1 cellular context compared by ENCODE assay signal in genomic region chr16:8868272-8869211, GRCh38.
TF ChIP-seq lines count a peak whose summit lies in the region.

Gene CARHSP1 (minus strand): TSS chr16:8869006. CDS start chr16:8859328, 9,678 bp downstream.

TF ChIP-seq in HepG2, 621 proteins besides CTCF, POLR2A, EP300 and RAD21 (continued from another document and continues in another):
- 0 out of 2 replicates have a peak, but pooled peaks have one; percentile 38 for TF ChIP-seq HOXA9 (CRISPR knock-in tag; IDR thresholded peaks at IDR 0.05; ENCODE audit: borderline replicate concordance)
- TF ChIP-seq RFX5 (IDR thresholded peaks at IDR 0.05; ENCODE audit: low read depth, low read length) = no peak; the same call in 1 of the 2 replicates
- TF ChIP-seq ZBTB42 (CRISPR knock-in tag; IDR thresholded peaks at IDR 0.05) = no peak
- no peak for TF ChIP-seq ZNF614 (CRISPR knock-in tag; IDR thresholded peaks at IDR 0.05; ENCODE audit: borderline replicate concordance)
- no peak for TF ChIP-seq HIC2 (CRISPR knock-in tag; IDR thresholded peaks at IDR 0.05; ENCODE audit: low read depth)
- TF ChIP-seq ZNF777 (CRISPR knock-in tag; IDR thresholded peaks at IDR 0.05) = peak; percentile 69
- TF ChIP-seq MED13 (CRISPR knock-in tag; IDR thresholded peaks at IDR 0.05) = no peak
- TF ChIP-seq NCOA2 (CRISPR knock-in tag; IDR thresholded peaks at IDR 0.05) = no peak
- peak; percentile 15; the same call in 1 of the 2 replicates for TF ChIP-seq ETV6 (CRISPR knock-in tag; conservative IDR thresholded peaks at IDR 0.05)
- peak; percentile 3; the same call in 1 of the 2 replicates for TF ChIP-seq MTA1 (CRISPR knock-in tag; IDR thresholded peaks at IDR 0.05; ENCODE audit: borderline replicate concordance)
- TF ChIP-seq KMT2B (CRISPR knock-in tag; IDR thresholded peaks at IDR 0.05) = peak; percentile 69
- no peak for TF ChIP-seq ZBTB44 (CRISPR knock-in tag; IDR thresholded peaks at IDR 0.05)
- TF ChIP-seq ZSCAN5A (CRISPR knock-in tag; IDR thresholded peaks at IDR 0.05; ENCODE audit: borderline replicate concordance) = 0 out of 2 replicates have a peak, but pooled peaks have one; percentile 68
- peak; percentile 27; the same call in 1 of the 2 replicates for TF ChIP-seq ZNF317 (CRISPR knock-in tag; IDR thresholded peaks at IDR 0.05)
- peak; percentile 26; the same call in 1 of the 2 replicates for TF ChIP-seq ZNF616 (CRISPR knock-in tag; IDR thresholded peaks at IDR 0.05; ENCODE audit: low read depth)
- no peak for TF ChIP-seq IRX3 (CRISPR knock-in tag; IDR thresholded peaks at IDR 0.05; ENCODE audit: borderline replicate concordance, low read depth)
- TF ChIP-seq ATF6 (CRISPR knock-in tag; conservative IDR thresholded peaks at IDR 0.05) = no peak; the same call in 1 of the 2 replicates
- TF ChIP-seq ZBTB39 (CRISPR knock-in tag; IDR thresholded peaks at IDR 0.05) = no peak
- no peak for TF ChIP-seq NR2F2 (IDR thresholded peaks at IDR 0.05; ENCODE audit: borderline replicate concordance, low read depth)
- TF ChIP-seq ZSCAN25 (CRISPR knock-in tag; IDR thresholded peaks at IDR 0.05) = peak; percentile 54
- TF ChIP-seq ZNF672 (CRISPR knock-in tag; IDR thresholded peaks at IDR 0.05) = no peak
- TF ChIP-seq FOXC1 (CRISPR knock-in tag; IDR thresholded peaks at IDR 0.05; ENCODE audit: borderline replicate concordance) = 0 out of 2 replicates have a peak, but pooled peaks have one; percentile 18
- peak; percentile 85 for TF ChIP-seq PHF8 (CRISPR knock-in tag; IDR thresholded peaks at IDR 0.05)
- peak; percentile 49 for TF ChIP-seq GATAD1 (CRISPR knock-in tag; IDR thresholded peaks at IDR 0.05)
- peak; percentile 34; the same call in 1 of the 2 replicates for TF ChIP-seq ZNF879 (CRISPR knock-in tag; IDR thresholded peaks at IDR 0.05)
- no peak for TF ChIP-seq AKNA (CRISPR knock-in tag; IDR thresholded peaks at IDR 0.05; ENCODE audit: borderline replicate concordance)
- TF ChIP-seq PITX1 (CRISPR knock-in tag; IDR thresholded peaks at IDR 0.05) = peak; percentile 69
- TF ChIP-seq SUZ12 (IDR thresholded peaks at IDR 0.05; ENCODE audit: low read depth, low read length) = no peak
- TF ChIP-seq ZFAT (CRISPR knock-in tag; conservative IDR thresholded peaks at IDR 0.05) = no peak
- TF ChIP-seq ZNF792 (CRISPR knock-in tag; IDR thresholded peaks at IDR 0.05) = peak; percentile 80; the same call in 1 of the 2 replicates
- TF ChIP-seq ZNF251 (CRISPR knock-in tag; IDR thresholded peaks at IDR 0.05) = no peak
- peak; percentile 83 for TF ChIP-seq AGO1 (IDR thresholded peaks at IDR 0.05; ENCODE audit: low read depth, low read length, poor library complexity, severe bottlenecking)
- TF ChIP-seq ZNF503 (CRISPR knock-in tag; IDR thresholded peaks at IDR 0.05) = peak; percentile 23; the same call in 1 of the 2 replicates
- TF ChIP-seq DNMT1 (CRISPR knock-in tag; IDR thresholded peaks at IDR 0.05) = 0 out of 2 replicates have a peak, but pooled peaks have one; percentile 66
- TF ChIP-seq GLMP (CRISPR knock-in tag; IDR thresholded peaks at IDR 0.05; ENCODE audit: borderline replicate concordance) = no peak
- no peak; the same call in 1 of the 2 replicates for TF ChIP-seq MIER3 (CRISPR knock-in tag; IDR thresholded peaks at IDR 0.05; ENCODE audit: borderline replicate concordance)
- TF ChIP-seq TBP (CRISPR knock-in tag; IDR thresholded peaks at IDR 0.05) = 0 out of 2 replicates have a peak, but pooled peaks have one; percentile 16
- TF ChIP-seq ZNF678 (CRISPR knock-in tag; IDR thresholded peaks at IDR 0.05) = peak; percentile 36; the same call in 1 of the 2 replicates
- TF ChIP-seq ZNF33B (CRISPR knock-in tag; IDR thresholded peaks at IDR 0.05) = peak; percentile 34; the same call in 1 of the 2 replicates
- TF ChIP-seq HNRNPUL1 (IDR thresholded peaks at IDR 0.05; ENCODE audit: low read depth, low read length) = no peak
- no peak for TF ChIP-seq WIZ (CRISPR knock-in tag; IDR thresholded peaks at IDR 0.05)
- TF ChIP-seq AKAP8 (CRISPR knock-in tag; IDR thresholded peaks at IDR 0.05) = no peak
- TF ChIP-seq DRAP1 (CRISPR knock-in tag; IDR thresholded peaks at IDR 0.05) = peak; percentile 74; the same call in 1 of the 2 replicates
- no peak for TF ChIP-seq ZNF878 (CRISPR knock-in tag; IDR thresholded peaks at IDR 0.05)
- no peak for TF ChIP-seq ATAD3A (CRISPR knock-in tag; IDR thresholded peaks at IDR 0.05)
- no peak for TF ChIP-seq TEAD3 (CRISPR knock-in tag; optimal IDR thresholded peaks at IDR 0.05; ENCODE audit: borderline replicate concordance)
